In genomic region chr5:174412941-174413340, GRCh38 we compare ENCODE assay signal across 20 cellular contexts.
DNase-seq lines count a peak whose midpoint lies in the region; ATAC-seq, FAIRE-seq and TF ChIP-seq lines count a peak whose summit lies in the region.
"Had no signal": no experiment of that assay in that cellular context is flagged by ENCODE, and none has a peak within 500 bp of the region (broad histone marks: within the 10 kb centered on the region; RNA-seq: fewer than 3 reads in every experiment).

No MANE protein-coding gene starts in this region.

- H3K4me2 ChIP-seq in mesendoderm (ENCODE audit: low read length) = no peak overlapping the region
- H3K4me2 ChIP-seq: BLaER1 had no signal

- ATAC-seq in gastroesophageal sphincter = no peak

- no peak overlapping the region for H3K4ac ChIP-seq in mesendoderm (ENCODE audit: low read depth, low read length)

- TF ChIP-seq EP300 in gastroesophageal sphincter (IDR thresholded peaks at IDR 0.05) = no peak

- H2AK5ac ChIP-seq in mesendoderm (ENCODE audit: low read length) = no peak overlapping the region

- H3K27ac ChIP-seq in mesendoderm (ENCODE audit: low read depth, low read length) = no peak overlapping the region
- no peak overlapping the region for H3K27ac ChIP-seq in gastroesophageal sphincter
- H3K27ac ChIP-seq: BLaER1 had no signal

- no peaks in the 10 kb centered on the region for H3K9me3 ChIP-seq in gastroesophageal sphincter
- H3K9me3 ChIP-seq: BLaER1 had no signal

- H3K56ac ChIP-seq in mesendoderm (ENCODE audit: low read length) = no peak overlapping the region

- no peaks in the 10 kb centered on the region for H3K79me1 ChIP-seq in mesendoderm (ENCODE audit: low read length)

- no peak for TF ChIP-seq CTCF in gastroesophageal sphincter (IDR thresholded peaks at IDR 0.05)
- TF ChIP-seq CTCF in D721Med (IDR thresholded peaks at IDR 0.05; ENCODE audit: insufficient read depth, missing control alignments) = no peak

- no peak overlapping the region for H3K4me3 ChIP-seq in mesendoderm (ENCODE audit: low read length)
- H3K4me3 ChIP-seq in gastroesophageal sphincter = no peak overlapping the region
- H3K4me3 ChIP-seq: BLaER1 had no signal

- FAIRE-seq in RCC 7860 (lab: Jason Lieb, UNC) = peak; percentile 38
- FAIRE-seq in D721Med (lab: Jason Lieb, UNC) = no peak
- FAIRE-seq: GM19239 had no signal

- H3K9ac ChIP-seq in mesendoderm (ENCODE audit: low read length) = no peak overlapping the region
- H3K9ac ChIP-seq: BLaER1 had no signal

- peak overlapping the region; percentile 64 for H2BK15ac ChIP-seq in mesendoderm (replicated peaks; ENCODE audit: low read depth)

- peak overlapping the region; percentile 19 for H2BK120ac ChIP-seq in mesendoderm (ENCODE audit: low read depth, low read length)

- H3K4me1 ChIP-seq in mesendoderm (ENCODE audit: control insufficient read depth, low read depth, low read length) (no peaks in the 10 kb centered on the region), gastroesophageal sphincter (no peaks in the 10 kb centered on the region)
- H3K4me1 ChIP-seq: BLaER1 had no signal

- WGBS in mesendoderm (ENCODE audit: extremely low coverage, insufficient coverage, low lambda C conversion rate) = no CpG with 5 or more reads among the region's 3 CpGs
- WGBS in gastroesophageal sphincter (ENCODE audit: low coverage in 1 of 2), 2 donors = 40 to 66% methylated on average over 2 to 3 of the region's 3 CpGs

- no peak overlapping the region for H4K5ac ChIP-seq in mesendoderm (ENCODE audit: low read length)

- no peak overlapping the region for H2BK5ac ChIP-seq in mesendoderm (ENCODE audit: low read length)

- H3K23ac ChIP-seq in mesendoderm (ENCODE audit: low read length) = no peak overlapping the region

- H3K36me3 ChIP-seq in mesendoderm (ENCODE audit: control insufficient read depth, insufficient read depth, low read length) (no peaks in the 10 kb centered on the region), gastroesophageal sphincter (no peaks in the 10 kb centered on the region)
- H3K36me3 ChIP-seq: BLaER1 had no signal

- no peak overlapping the region for H3K18ac ChIP-seq in mesendoderm (ENCODE audit: low read length)

- TF ChIP-seq POLR2A in gastroesophageal sphincter (IDR thresholded peaks at IDR 0.05) = no peak

- no peaks in the 10 kb centered on the region for H3K79me2 ChIP-seq in mesendoderm (ENCODE audit: control insufficient read depth, insufficient read depth, low read length)

- H3K27me3 ChIP-seq in mesendoderm (ENCODE audit: insufficient read depth, low read length, poor library complexity) (no peaks in the 10 kb centered on the region), gastroesophageal sphincter (peaks cover 20% of the 10 kb centered on the region)
- H3K27me3 ChIP-seq: BLaER1 had no signal

- H4K8ac ChIP-seq in mesendoderm (ENCODE audit: low read depth, low read length) = no peak overlapping the region

- peak; percentile 60 for DNase-seq in A172 (ENCODE audit: low spot score)
- DNase-seq in EH (ENCODE audit: low read depth) = peak; percentile 43
- peak; percentile 57 for DNase-seq in RCC 7860 (ENCODE audit: low spot score)
- DNase-seq in mesendoderm = no peak
- DNase-seq in pons (ENCODE audit: low spot score) = no peak
- no peak for DNase-seq in T-helper 1 cell
- no peak for DNase-seq in D721Med (ENCODE audit: insufficient read length, low spot score)
- DNase-seq: Calu3; CD4-positive, alpha-beta memory T cell; GOT3; Karpas-422; NCI-H1417; NCI-H1694 treated with DMSO at 0.1 percent for 48 hours; NCI-H2081 treated with DMSO at 0.1 percent for 48 hours; NCI-H446; NCI-H526; SHP77 had no signal

Comparison
In these comparisons a context has a peak if more than half of its experiments do, and no peak if none do; other contexts are left out.
1. DNase-seq: peak in A172 (single experiment), EH (single experiment) and RCC 7860 (single experiment); none in mesendoderm (single experiment), pons (single experiment), T-helper 1 cell (0 of 5) and D721Med (single experiment).